ENCODE assay signal across 14 cellular contexts in the genomic region with DNA sequence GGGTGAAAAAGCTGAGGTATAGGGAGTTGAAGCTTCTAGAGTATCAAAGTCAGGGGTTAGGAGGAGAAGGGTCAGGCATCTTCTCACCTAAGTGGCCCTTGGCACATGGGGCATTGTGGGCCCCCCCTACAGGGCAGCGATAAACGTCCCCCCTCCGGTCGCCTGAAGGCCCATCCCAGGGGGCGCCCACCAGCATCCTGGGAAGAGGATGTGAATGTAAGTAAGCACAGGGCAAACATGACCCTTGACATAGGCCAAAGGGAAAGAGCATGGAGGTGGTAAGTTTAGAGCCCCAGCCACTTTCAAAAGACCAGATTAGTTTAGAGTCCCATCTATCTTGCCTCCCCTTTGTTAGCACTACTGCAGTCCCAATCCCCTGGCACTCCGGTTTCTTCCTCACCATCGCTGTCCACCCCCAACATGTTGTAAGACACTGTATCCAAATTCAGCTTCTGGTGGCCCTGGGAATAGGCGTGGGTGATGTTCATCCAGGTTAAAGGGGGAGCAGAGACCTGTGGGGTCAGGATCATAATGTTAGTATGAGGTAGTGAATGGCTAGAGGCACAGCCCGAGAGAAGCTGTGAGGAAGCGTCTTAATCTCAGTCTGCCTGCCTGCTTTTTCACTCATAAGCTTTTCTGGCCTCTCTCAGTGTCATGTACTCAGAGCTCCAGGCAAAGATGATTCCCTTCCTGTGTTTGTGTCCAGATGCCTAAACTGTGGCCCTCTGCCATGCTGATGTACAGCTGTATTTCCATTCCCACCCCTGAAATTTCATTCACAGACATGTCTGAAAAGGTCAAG. TPM values are rescaled to one million over a fixed set of nuclear protein-coding genes. Genes with fewer than 3 reads are reported as not detected.
DNase-seq lines count a peak whose midpoint lies in the region; ATAC-seq, FAIRE-seq and TF ChIP-seq lines count a peak whose summit lies in the region.
"Had no signal": no experiment of that assay in that cellular context is flagged by ENCODE, and none has a peak within 500 bp of the region (broad histone marks: within the 10 kb centered on the region; RNA-seq: fewer than 3 reads in every experiment).

No MANE protein-coding gene starts in this region.

- no peaks in the 10 kb centered on the region for H3K9me2 ChIP-seq in OCI-LY7 (ENCODE audit: insufficient read depth, low read length)

- no peaks in the 10 kb centered on the region for H3K79me2 ChIP-seq in OCI-LY7 (ENCODE audit: insufficient read depth, low read depth, low read length)

- H3K4me2 ChIP-seq in A549 (no peak overlapping the region), OCI-LY7 (ENCODE audit: low read length) (no peak overlapping the region)
- H3K4me2 ChIP-seq: KMS-11 had no signal

- no peak for TF ChIP-seq POLR2A in A549 (IDR thresholded peaks at IDR 0.05; ENCODE audit: low read length)

- CTCF ChIA-PET in A549 (lab: Yijun Ruan, JAX) (interaction anchor here (0.6 to 13.4 kb wide), 8 partner anchors 15 to 106 kb away, joined by 3 to 429 read pairs (median 8); partner anchors contain the start of genes ANKRD35, LIX1L, NUDT17 and PIAS3), OCI-LY7 (lab: Charles Lee; ENCODE audit: unreplicated experiment) (interaction anchor here (1.1 kb wide), 1 partner anchor 102 kb away, joined by 3 read pairs; no protein-coding TSS in a partner anchor)

- no peak for ATAC-seq in A549
- ATAC-seq in right cardiac atrium = peak; percentile 40 to 81
- ATAC-seq in HG02759 (IDR thresholded peaks at IDR 0.05; ENCODE audit: unreplicated experiment) = no peak
- ATAC-seq: T-helper 17 cell had no signal

- TF ChIP-seq EP300 in A549 (IDR thresholded peaks at IDR 0.05) = no peak

- H3K4me1 ChIP-seq in A549 = peaks cover 4% of the 10 kb centered on the region; the same call in 1 of the 3 replicates
- H3K4me1 ChIP-seq in right cardiac atrium (ENCODE audit: control insufficient read depth, insufficient read depth, low read length) = peaks cover 5% of the 10 kb centered on the region
- peaks cover under 1% of the 10 kb centered on the region for H3K4me1 ChIP-seq in OCI-LY7 (ENCODE audit: insufficient read depth, low read length, poor library complexity, severe bottlenecking)

- TF ChIP-seq RAD21 in A549 (conservative IDR thresholded peaks at IDR 0.05 in 1 of 2, IDR thresholded peaks at IDR 0.05 in 1 of 2) = no peak

- H4K20me1 ChIP-seq in OCI-LY7 (ENCODE audit: insufficient read depth, low read length) = no peaks in the 10 kb centered on the region

- H3K36me3 ChIP-seq in OCI-LY7 (ENCODE audit: insufficient read depth, low read length) = peaks cover 15% of the 10 kb centered on the region; the same call in 1 of the 2 replicates

- DNase-seq in A549 (ENCODE audit: low read depth in 1 of 2, low spot score in 1 of 2) = no peak
- DNase-seq in SK-N-DZ (ENCODE audit: low spot score) = peak; percentile 27
- no peak for DNase-seq in right cardiac atrium
- DNase-seq in OCI-LY7 (ENCODE audit: low spot score) = no peak
- DNase-seq in effector CD4-positive, alpha-beta T cell = no peak
- DNase-seq: ACHN; H9; NCI-H524 treated with DMSO at 0.1 percent for 48 hours; stimulated activated CD4-positive, alpha-beta T cell treated with anti-CD3 and anti-CD28 coated beads, Interleukin-2, amount 100 ng/mL, for 24 hours; T-helper 17 cell; trophoblast cell had no signal

- TF ChIP-seq CTCF in A549 (IDR thresholded peaks at IDR 0.05) (no peak), OCI-LY7 (conservative IDR thresholded peaks at IDR 0.05; ENCODE audit: low read length) (no peak)

- POLR2A ChIA-PET in A549 (lab: Yijun Ruan, JAX) (interaction anchor here (0.6 to 1.5 kb wide), 4 partner anchors 12 to 60 kb away, joined by 3 to 6 read pairs (median 4); partner anchors contain the start of genes PEX11B and RBM8A), OCI-LY7 (lab: Charles Lee) (interaction anchor here (1.0 to 1.4 kb wide), 2 partner anchors 20 to 73 kb away, joined by 3 to 4 read pairs; partner anchors contain the start of gene RBM8A)

- H3K27ac ChIP-seq in A549 = peak overlapping the region; percentile 39 to 42; a peak in 4 of 6 replicates
- H3K27ac ChIP-seq in right cardiac atrium (ENCODE audit: low read length) = peak overlapping the region; percentile 69
- H3K27ac ChIP-seq in OCI-LY7 (ENCODE audit: low read depth, low read length, poor library complexity, severe bottlenecking) = no peak overlapping the region
- H3K27ac ChIP-seq: KMS-11 had no signal

- no TSS peak for BruUV-seq in OCI-LY7 (replicated peaks; lab: Mats Ljungman, UMichigan)

- H2AFZ ChIP-seq in OCI-LY7 (ENCODE audit: low read length) = no peak overlapping the region

- FAIRE-seq in A549 (lab: Jason Lieb, UNC) = no peak
- FAIRE-seq: frontal cortex had no signal

- H3K27me3 ChIP-seq in right cardiac atrium (ENCODE audit: control insufficient read depth, insufficient read depth) = no peaks in the 10 kb centered on the region

- H3K4me3 ChIP-seq in A549 (no peak overlapping the region), right cardiac atrium (ENCODE audit: low read length) (no peak overlapping the region), OCI-LY7 (ENCODE audit: low read depth, low read length, poor library complexity, severe bottlenecking) (no peak overlapping the region)

- 86% methylated on average over 10 of the region's 10 CpGs for WGBS in A549 (ENCODE audit: missing lambda C conversion rate)
- WGBS in right cardiac atrium = 66% methylated on average over 10 of the region's 10 CpGs

- intact Hi-C loops in right cardiac atrium (cut with DNase I) (no loop called here), OCI-LY7 (cut with micrococcal nuclease; ENCODE audit: unreplicated experiment) (no loop called here)

- H3K9me3 ChIP-seq in A549 = no peaks in the 10 kb centered on the region
- no peaks in the 10 kb centered on the region for H3K9me3 ChIP-seq in right cardiac atrium (ENCODE audit: control insufficient read depth, low read length)
- H3K9me3 ChIP-seq in OCI-LY7 (ENCODE audit: low read length) = no peaks in the 10 kb centered on the region

RNA-seq across cellular contexts. Expression of gene ITGA10, which starts 2.7 kb away (rescaled TPM):
- polyA plus RNA-seq in A549 (2011; rRNA removed) (0.68 and 1.1 TPM in 2 replicates), A549 (2017; fragmentation: RNase III; extraction: RNeasy Plus Mini Kit Qiagen cat#74134 plus additional on column Dnase treatment) (0.62 to 1.2 TPM (median 1.1 TPM) in 3 replicates), right cardiac atrium (5.6 TPM)
- 0.17 and 0.19 TPM in 2 replicates for polyA plus RNA-seq in A549 (2012; cell fraction: cytosol; rRNA removed)
- 0.80 and 1.0 TPM in 2 replicates for polyA plus RNA-seq in A549 (2012; cell fraction: nucleus; rRNA removed)
- 0.58 and 1.1 TPM in 2 replicates for polyA minus RNA-seq in A549 (2011; rRNA and poly(A)+ RNA removed)
- polyA plus RNA-seq in SK-N-DZ (2014; cell fraction: cytosol; rRNA removed) = 0.36 TPM in 1 of 2 replicates, not detected in the other
- polyA plus RNA-seq in SK-N-DZ (2014; cell fraction: nucleus; rRNA removed) = 0.37 and 0.51 TPM in 2 replicates
- total RNA-seq in right cardiac atrium (10 to 100 TPM; 10.2 to 29.0 (median 12.6) TPM), OCI-LY7 (2022) (0.87 and 1.5 TPM in 2 replicates)
- 0.82 and 1.5 TPM in 2 replicates for total RNA-seq in OCI-LY7 (2014; rRNA removed; shearing (Covaris generic))

RNA-seq across cellular contexts. Expression of gene PEX11B, which starts 11.4 kb away (rescaled TPM):
- 35.5 and 40.6 TPM in 2 replicates for polyA plus RNA-seq in A549 (2011; rRNA removed)
- polyA plus RNA-seq in A549 (2012; cell fraction: cytosol; rRNA removed) = 12.4 and 13.7 TPM in 2 replicates
- polyA plus RNA-seq in A549 (2012; cell fraction: nucleus; rRNA removed) = 8.0 and 11.3 TPM in 2 replicates
- polyA plus RNA-seq in A549 (2017; fragmentation: RNase III; extraction: RNeasy Plus Mini Kit Qiagen cat#74134 plus additional on column Dnase treatment) = 13.9 to 15.2 TPM (median 14.2 TPM) in 3 replicates
- polyA minus RNA-seq in A549 (2011; rRNA and poly(A)+ RNA removed) = 15.0 and 15.8 TPM in 2 replicates
- polyA plus RNA-seq in SK-N-DZ (2014; cell fraction: cytosol; rRNA removed) = 29.0 and 32.3 TPM in 2 replicates
- polyA plus RNA-seq in SK-N-DZ (2014; cell fraction: nucleus; rRNA removed) = 25.1 and 27.1 TPM in 2 replicates
- 10 to 100 TPM; 21.4 to 23.7 (median 22.4) TPM for total RNA-seq in right cardiac atrium
- 22.8 TPM for polyA plus RNA-seq in right cardiac atrium
- total RNA-seq in OCI-LY7 (2014; rRNA removed; shearing (Covaris generic)) = 18.2 and 19.5 TPM in 2 replicates
- 29.8 and 32.9 TPM in 2 replicates for total RNA-seq in OCI-LY7 (2022)

RNA-seq across cellular contexts. Expression of gene RBM8A, which starts 20.1 kb away (rescaled TPM):
- polyA plus RNA-seq in A549 (2011; rRNA removed) = 152 and 281 TPM in 2 replicates
- 135 and 262 TPM in 2 replicates for polyA plus RNA-seq in A549 (2012; cell fraction: cytosol; rRNA removed)
- 59.1 and 116 TPM in 2 replicates for polyA plus RNA-seq in A549 (2012; cell fraction: nucleus; rRNA removed)
- polyA plus RNA-seq in A549 (2017; fragmentation: RNase III; extraction: RNeasy Plus Mini Kit Qiagen cat#74134 plus additional on column Dnase treatment) = 240 to 278 TPM (median 245 TPM) in 3 replicates
- polyA minus RNA-seq in A549 (2011; rRNA and poly(A)+ RNA removed) = 53.0 and 54.2 TPM in 2 replicates
- 326 and 347 TPM in 2 replicates for polyA plus RNA-seq in SK-N-DZ (2014; cell fraction: cytosol; rRNA removed)
- 219 and 253 TPM in 2 replicates for polyA plus RNA-seq in SK-N-DZ (2014; cell fraction: nucleus; rRNA removed)
- total RNA-seq in right cardiac atrium = 10 to 100 TPM; 68.6 to 94.5 (median 74.4) TPM
- polyA plus RNA-seq in right cardiac atrium = 64.1 TPM
- total RNA-seq in OCI-LY7 (2014; rRNA removed; shearing (Covaris generic)) = 135 and 239 TPM in 2 replicates
- total RNA-seq in OCI-LY7 (2022) = 177 and 200 TPM in 2 replicates

RNA-seq across cellular contexts. Expression of gene ANKRD35, which starts 21.5 kb away (rescaled TPM):
- polyA plus RNA-seq in A549 (2011; rRNA removed) = not detected in 2 replicates
- polyA plus RNA-seq in A549 (2012; cell fraction: cytosol; rRNA removed) = not detected in 2 replicates
- polyA plus RNA-seq in A549 (2012; cell fraction: nucleus; rRNA removed) = not detected in 2 replicates
- not detected in 3 replicates for polyA plus RNA-seq in A549 (2017; fragmentation: RNase III; extraction: RNeasy Plus Mini Kit Qiagen cat#74134 plus additional on column Dnase treatment)
- polyA minus RNA-seq in A549 (2011; rRNA and poly(A)+ RNA removed) = not detected in 2 replicates
- polyA plus RNA-seq in SK-N-DZ (2014; cell fraction: cytosol; rRNA removed) = 2.5 and 3.1 TPM in 2 replicates
- 1.9 and 2.2 TPM in 2 replicates for polyA plus RNA-seq in SK-N-DZ (2014; cell fraction: nucleus; rRNA removed)
- total RNA-seq in right cardiac atrium = 1 to 10 TPM; 1.9 to 2.3 (median 2.1) TPM
- 1.4 TPM for polyA plus RNA-seq in right cardiac atrium
- not detected in 2 replicates for total RNA-seq in OCI-LY7 (2014; rRNA removed; shearing (Covaris generic))
- not detected in 2 replicates for total RNA-seq in OCI-LY7 (2022)
- total RNA-seq: T-helper 17 cell had no signal

RNA-seq across cellular contexts. Expression of gene PIAS3, which starts 48.3 kb away (rescaled TPM):
- polyA plus RNA-seq in A549 (2011; rRNA removed) = 15.5 and 25.4 TPM in 2 replicates
- polyA plus RNA-seq in A549 (2012; cell fraction: cytosol; rRNA removed) = 11.2 and 14.0 TPM in 2 replicates
- polyA plus RNA-seq in A549 (2012; cell fraction: nucleus; rRNA removed) = 29.4 and 40.2 TPM in 2 replicates
- 18.6 to 23.2 TPM (median 22.7 TPM) in 3 replicates for polyA plus RNA-seq in A549 (2017; fragmentation: RNase III; extraction: RNeasy Plus Mini Kit Qiagen cat#74134 plus additional on column Dnase treatment)
- 19.2 and 20.9 TPM in 2 replicates for polyA minus RNA-seq in A549 (2011; rRNA and poly(A)+ RNA removed)
- 7.0 and 10.1 TPM in 2 replicates for polyA plus RNA-seq in SK-N-DZ (2014; cell fraction: cytosol; rRNA removed)
- polyA plus RNA-seq in SK-N-DZ (2014; cell fraction: nucleus; rRNA removed) = 19.9 and 32.9 TPM in 2 replicates
- total RNA-seq in right cardiac atrium = 10 to 100 TPM; 16.9 to 19.4 (median 18.8) TPM
- polyA plus RNA-seq in right cardiac atrium = 16.6 TPM
- 7.8 and 9.4 TPM in 2 replicates for total RNA-seq in OCI-LY7 (2014; rRNA removed; shearing (Covaris generic))
- 28.1 and 32.8 TPM in 2 replicates for total RNA-seq in OCI-LY7 (2022)

Comparison
In these comparisons a context has a peak if more than half of its experiments do, and no peak if none do; other contexts are left out.
1. ATAC-seq: peak in right cardiac atrium (2 of 2); none in A549 (0 of 2) and HG02759 (single experiment).
2. RNA of gene ITGA10, which starts 2.7 kb away (total RNA-seq): 10.2 to 29.0 TPM in right cardiac atrium; 0.82 to 1.5 TPM in OCI-LY7; every median in the first group is over 4 times any median in the second.